ENCODE assay signal across 24 cellular contexts in genomic region chr4:54708339-54709279, GRCh38. TPM values are rescaled to one million over a fixed set of nuclear protein-coding genes. Genes with fewer than 3 reads are reported as not detected.
DNase-seq lines count a peak whose midpoint lies in the region; ATAC-seq and TF ChIP-seq lines count a peak whose summit lies in the region.
"Had no signal": no experiment of that assay in that cellular context is flagged by ENCODE, and none has a peak within 500 bp of the region (broad histone marks: within the 10 kb centered on the region; RNA-seq: fewer than 3 reads in every experiment).

No MANE protein-coding gene starts in this region.

- ATAC-seq in effector memory CD8-positive, alpha-beta T cell (replicated peaks), result peak; percentile 35
- peak; percentile 49 for ATAC-seq in naive thymus-derived CD4-positive, alpha-beta T cell
- ATAC-seq in upper lobe of right lung (peak; percentile 66), HG02970 (IDR thresholded peaks at IDR 0.05; ENCODE audit: low FRiP score, unreplicated experiment) (no peak), PC-3 (no peak)

- H3K9me2 ChIP-seq in PC-3 (replicated peaks; ENCODE audit: low read length), result no peaks in the 10 kb centered on the region

- TF ChIP-seq CTCF in upper lobe of right lung (IDR thresholded peaks at IDR 0.05) (no peak), GM10248 (IDR thresholded peaks at IDR 0.05; ENCODE audit: control extremely low read depth, extremely low read depth, low read depth, missing control alignments) (no peak), PC-3 (conservative IDR thresholded peaks at IDR 0.05; ENCODE audit: low read depth, low read length) (no peak)

- H3K4me3 Mint-ChIP-seq in effector memory CD8-positive, alpha-beta T cell, result peak overlapping the region in 1 of 2 donors; percentile 66
- peak overlapping the region in 1 of 10 donors; percentile 16 for H3K4me3 Mint-ChIP-seq in naive thymus-derived CD4-positive, alpha-beta T cell
- H3K4me3 Mint-ChIP-seq: activated naive CD8-positive, alpha-beta T cell; memory B cell had no signal

- no peaks in the 10 kb centered on the region for H3K36me3 ChIP-seq in naive thymus-derived CD4-positive, alpha-beta T cell (ENCODE audit: control insufficient read depth in 2 of 3, insufficient read depth in 3 of 3, low read length in 3 of 3)
- H3K36me3 ChIP-seq in upper lobe of right lung (no peaks in the 10 kb centered on the region), PC-3 (ENCODE audit: low read depth, low read length) (no peaks in the 10 kb centered on the region)
- H3K36me3 ChIP-seq: ascending aorta, esophagus squamous epithelium, Peyer's patch, transverse colon had no signal

- H3K9ac ChIP-seq in PC-3 (ENCODE audit: low read length), result no peak overlapping the region

- BruUV-seq in PC-3 (replicated peaks; lab: Mats Ljungman, UMichigan), result no TSS peak

- H4K20me1 ChIP-seq in PC-3 (ENCODE audit: low read length), result no peaks in the 10 kb centered on the region

- no peaks in the 10 kb centered on the region for H3K36me3 Mint-ChIP-seq in effector memory CD8-positive, alpha-beta T cell (ENCODE audit: insufficient read depth)
- no peaks in the 10 kb centered on the region for H3K36me3 Mint-ChIP-seq in naive thymus-derived CD4-positive, alpha-beta T cell
- H3K36me3 Mint-ChIP-seq: activated naive CD8-positive, alpha-beta T cell; memory B cell had no signal

- intact Hi-C loops in naive thymus-derived CD4-positive, alpha-beta T cell (cut with micrococcal nuclease), result no loop called here
- intact Hi-C loops in upper lobe of right lung (cut with DNase I) (no loop called here), PC-3 (cut with micrococcal nuclease) (no loop called here)

- H2AFZ ChIP-seq in PC-3 (ENCODE audit: low read length), result no peak overlapping the region

- no peaks in the 10 kb centered on the region for H3K27me3 Mint-ChIP-seq in effector memory CD8-positive, alpha-beta T cell
- H3K27me3 Mint-ChIP-seq in naive thymus-derived CD4-positive, alpha-beta T cell, result peaks cover 5 to 26% (median 12%) of the 10 kb centered on the region in 5 donors

- TF ChIP-seq RAD21 in Ishikawa (IDR thresholded peaks at IDR 0.05; ENCODE audit: low read depth), result no peak

- H3K9me3 Mint-ChIP-seq in effector memory CD8-positive, alpha-beta T cell, result peaks cover 6 to 22% of the 10 kb centered on the region in 2 donors
- peaks cover 0 to 4% (median 0%) of the 10 kb centered on the region in 11 donors for H3K9me3 Mint-ChIP-seq in naive thymus-derived CD4-positive, alpha-beta T cell

- H3F3A ChIP-seq in PC-3 (ENCODE audit: low read length, unreplicated experiment), result no peaks in the 10 kb centered on the region

- TF ChIP-seq EP300 in Ishikawa (IDR thresholded peaks at IDR 0.05; ENCODE audit: borderline replicate concordance), result no peak

- H3K4me3 ChIP-seq in naive thymus-derived CD4-positive, alpha-beta T cell (ENCODE audit: low read length), result no peak overlapping the region
- H3K4me3 ChIP-seq in upper lobe of right lung (no peak overlapping the region), PC-3 (ENCODE audit: low read length) (no peak overlapping the region)
- H3K4me3 ChIP-seq: ascending aorta, esophagus squamous epithelium, Peyer's patch, transverse colon had no signal

- CTCF ChIA-PET in naive thymus-derived CD4-positive, alpha-beta T cell (lab: Charles Lee), result no interaction called here
- CTCF ChIA-PET in GM10248 (lab: Yijun Ruan, JAX), result interaction anchor here (1.3 to 2.7 kb wide), 2 partner anchors 8 to 12 kb away, joined by 4 to 7 read pairs; no protein-coding TSS in a partner anchor
- CTCF ChIA-PET in PC-3 (lab: Charles Lee), result no interaction called here

- no peak overlapping the region for H3K27ac ChIP-seq in naive thymus-derived CD4-positive, alpha-beta T cell (ENCODE audit: low read depth, low read length)
- H3K27ac ChIP-seq in upper lobe of right lung (no peak overlapping the region), PC-3 (ENCODE audit: low read length) (no peak overlapping the region)
- H3K27ac ChIP-seq: ascending aorta, C4-2B, esophagus squamous epithelium, transverse colon had no signal

- POLR2A ChIA-PET in naive thymus-derived CD4-positive, alpha-beta T cell (lab: Charles Lee), result interaction anchor here (0.7 kb wide), 1 partner anchor 9 kb away, joined by 3 read pairs; no protein-coding TSS in a partner anchor
- POLR2A ChIA-PET in GM10248 (lab: Yijun Ruan, JAX) (no interaction called here), PC-3 (lab: Charles Lee; ENCODE audit: unreplicated experiment) (no interaction called here)

- peaks cover 0 to 31% of the 10 kb centered on the region in 2 donors for H3K4me1 Mint-ChIP-seq in effector memory CD8-positive, alpha-beta T cell (ENCODE audit: low read depth in 2 of 2)
- peaks cover 0 to 26% (median 18%) of the 10 kb centered on the region in 7 donors for H3K4me1 Mint-ChIP-seq in naive thymus-derived CD4-positive, alpha-beta T cell
- H3K4me1 Mint-ChIP-seq: memory B cell had no signal

- peak overlapping the region in 1 of 2 donors; percentile 90 for H3K27ac Mint-ChIP-seq in effector memory CD8-positive, alpha-beta T cell
- H3K27ac Mint-ChIP-seq in naive thymus-derived CD4-positive, alpha-beta T cell, result peak overlapping the region in 1 of 9 donors; percentile 41
- H3K27ac Mint-ChIP-seq: activated naive CD8-positive, alpha-beta T cell had no signal

- H3K4me1 ChIP-seq in naive thymus-derived CD4-positive, alpha-beta T cell (ENCODE audit: control insufficient read depth in 2 of 2, insufficient read depth in 2 of 2, low read length in 2 of 2), result no peaks in the 10 kb centered on the region
- H3K4me1 ChIP-seq in upper lobe of right lung (peaks cover 8% of the 10 kb centered on the region), PC-3 (ENCODE audit: insufficient read depth, low read length) (no peaks in the 10 kb centered on the region)
- H3K4me1 ChIP-seq: ascending aorta, esophagus squamous epithelium, Peyer's patch, transverse colon had no signal

- no peaks in the 10 kb centered on the region for H3K27me3 ChIP-seq in naive thymus-derived CD4-positive, alpha-beta T cell (ENCODE audit: control insufficient read depth in 2 of 2, insufficient read depth in 2 of 2, low read length in 2 of 2)
- H3K27me3 ChIP-seq in upper lobe of right lung, result no peaks in the 10 kb centered on the region
- peaks cover 83% of the 10 kb centered on the region for H3K27me3 ChIP-seq in PC-3 (ENCODE audit: low read length)
- H3K27me3 ChIP-seq: ascending aorta, esophagus squamous epithelium, Peyer's patch, transverse colon had no signal

- no peaks in the 10 kb centered on the region for H3K9me3 ChIP-seq in naive thymus-derived CD4-positive, alpha-beta T cell (ENCODE audit: control insufficient read depth in 2 of 3, low read length in 3 of 3)
- no peaks in the 10 kb centered on the region for H3K9me3 ChIP-seq in upper lobe of right lung
- no peaks in the 10 kb centered on the region for H3K9me3 ChIP-seq in PC-3 (ENCODE audit: low read length)
- H3K9me3 ChIP-seq: ascending aorta, esophagus squamous epithelium, Peyer's patch, transverse colon had no signal

- no peak for DNase-seq in effector memory CD8-positive, alpha-beta T cell
- DNase-seq in naive thymus-derived CD4-positive, alpha-beta T cell, result no peak
- no peak for DNase-seq in upper lobe of right lung
- no peak for DNase-seq in GM10248 (ENCODE audit: extremely low spot score)
- DNase-seq in PC-3, result no peak
- DNase-seq: activated CD4-positive, alpha-beta T cell treated with anti-CD3 and anti-CD28 coated beads, Interleukin-2, amount 50 U/mL, for 4 hours; cortex of kidney; esophagus squamous epithelium; H7; left cardiac atrium; NCI-H1048; NCI-H1694; NCI-H524 treated with DMSO at 0.1 percent for 48 hours; Peyer's patch; retina; SIG-M5; transverse colon had no signal

- no peaks in the 10 kb centered on the region for H3K79me2 ChIP-seq in PC-3 (ENCODE audit: low read length)

- no peak overlapping the region for H3K4me2 ChIP-seq in PC-3 (ENCODE audit: low read length)

TF ChIP-seq in Ishikawa, 13 proteins besides CTCF, POLR2A, EP300 and RAD21:
- TF ChIP-seq CEBPB (IDR thresholded peaks at IDR 0.05) (peak; percentile 49; the same call in 1 of the 2 replicates), FOXM1 (IDR thresholded peaks at IDR 0.05; ENCODE audit: borderline replicate concordance, low read depth) (no peak), EGR1 (IDR thresholded peaks at IDR 0.05) (no peak)
TF ChIP-seq in Ishikawa: peak in this region for 1.

RNA-seq across cellular contexts. Expression of gene KIT, which starts 50.9 kb away (rescaled TPM):
- total RNA-seq in naive thymus-derived CD4-positive, alpha-beta T cell, result 1 to 10 TPM in 1 of 5 experiments, under 1 TPM in 4; 0.08 to 1.2 (median 0.22) TPM
- polyA plus RNA-seq in naive thymus-derived CD4-positive, alpha-beta T cell, result under 1 TPM in 1 of 2 donors, not detected in 1; 0.11 TPM
- total RNA-seq in upper lobe of right lung (33.3 TPM), PC-3 (2014; rRNA removed) (not detected in 2 replicates)
- total RNA-seq: ascending aorta, LHCN-M2 had no signal

Comparison
In these comparisons a context has a peak if more than half of its experiments do, and no peak if none do; other contexts are left out.
1. ATAC-seq: peak in effector memory CD8-positive, alpha-beta T cell (single experiment), naive thymus-derived CD4-positive, alpha-beta T cell (single experiment) and upper lobe of right lung (single experiment); none in HG02970 (single experiment) and PC-3 (single experiment).
2. RNA of gene KIT, which starts 50.9 kb away (total RNA-seq): 33.3 TPM in upper lobe of right lung (single experiment); 0.08 to 1.2 TPM in naive thymus-derived CD4-positive, alpha-beta T cell and not detected in PC-3; every median in the first group is over 10 times any median in the second.